ENCODE assay signal across 1 cellular context in the genomic region with DNA sequence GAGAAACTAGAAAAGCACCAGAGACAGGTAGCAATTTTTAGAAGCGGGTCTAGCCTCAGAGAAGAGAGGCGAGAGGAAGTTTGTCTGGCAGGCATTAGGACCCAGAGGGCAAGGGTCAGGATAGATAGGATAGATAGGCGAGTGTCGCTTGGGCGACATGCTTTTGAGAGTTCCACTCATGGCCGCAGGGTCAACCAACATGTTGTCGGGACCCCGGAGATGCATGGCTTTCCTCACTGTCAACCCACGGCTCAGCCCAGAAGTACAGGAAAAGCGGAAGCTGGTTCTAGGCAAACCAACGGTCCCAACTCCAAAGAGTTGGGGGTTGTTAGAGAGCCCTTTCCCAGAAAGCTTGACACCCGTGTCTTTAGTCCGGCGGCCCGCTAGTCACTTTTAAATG. TPM values are rescaled to one million over a fixed set of nuclear protein-coding genes. Genes with fewer than 3 reads are reported as not detected.
"Had no signal": no experiment of that assay in that cellular context is flagged by ENCODE, and none has a peak within 500 bp of the region (broad histone marks: within the 10 kb centered on the region; RNA-seq: fewer than 3 reads in every experiment).

No MANE protein-coding gene starts in this region.

RNA-seq across cellular contexts. Expression of gene TNN, which starts 38.9 kb away (rescaled TPM):
- total RNA-seq: G401 had no signal
